In genomic region chr22:46250783-46251125, GRCh38 we compare ENCODE assay signal across 1 cellular context.
TF ChIP-seq lines count a peak whose summit lies in the region.

No MANE protein-coding gene starts in this region.

TF ChIP-seq in A549, 52 proteins besides CTCF, POLR2A, EP300 and RAD21 (continued from another document):
- TF ChIP-seq MAX (IDR thresholded peaks at IDR 0.05) (no peak), BHLHE40 (IDR thresholded peaks at IDR 0.05; ENCODE audit: low read depth, low read length) (no peak), NFE2L2 (conservative IDR thresholded peaks at IDR 0.05; ENCODE audit: low read length) (no peak), CBX2 (IDR thresholded peaks at IDR 0.05; ENCODE audit: borderline replicate concordance, low read depth) (no peak), GATA3 (IDR thresholded peaks at IDR 0.05; ENCODE audit: borderline replicate concordance) (no peak), CBX8 (IDR thresholded peaks at IDR 0.05) (no peak)
